In the genomic region with DNA sequence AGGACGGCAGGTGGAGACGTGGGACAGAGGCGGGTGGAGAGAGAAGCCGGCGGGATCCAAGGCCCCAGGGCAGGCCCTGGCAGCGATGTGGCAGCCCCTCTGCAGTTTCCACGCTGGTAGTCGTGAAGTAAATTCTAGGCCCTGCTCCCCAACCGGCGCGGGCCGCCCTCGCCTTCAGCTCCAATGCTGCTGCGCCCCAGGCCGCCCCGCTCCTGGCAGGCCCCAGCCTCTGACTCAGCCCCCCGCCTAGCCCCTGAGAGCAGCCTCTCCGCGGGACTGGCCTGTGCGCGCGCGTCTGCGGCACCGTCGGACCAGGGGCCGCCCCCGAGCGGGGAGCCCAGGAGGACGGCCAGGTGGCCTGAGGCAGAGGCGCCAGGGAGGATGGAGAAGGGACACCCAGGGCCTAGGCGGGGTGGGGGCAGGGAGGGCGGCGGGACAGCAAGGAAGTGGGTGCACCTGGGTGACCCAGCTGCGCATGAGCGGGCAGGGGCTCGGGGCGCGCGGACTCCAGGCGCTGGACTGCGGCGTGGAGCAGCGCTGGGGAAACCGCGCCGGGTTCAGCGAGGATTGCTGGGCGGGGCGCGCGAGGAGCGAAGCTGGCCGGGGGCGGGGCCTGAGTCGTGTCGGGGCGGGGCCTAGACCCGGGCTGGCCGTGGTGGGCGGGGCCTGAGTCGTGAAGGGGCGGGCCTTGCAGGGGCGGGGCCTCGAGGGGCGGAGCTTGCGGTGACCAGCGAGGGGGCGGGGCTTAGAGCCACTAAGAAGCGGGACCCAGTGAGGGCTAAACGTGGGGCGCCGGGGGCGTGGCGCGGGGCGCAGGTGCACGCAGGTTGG, we compare ENCODE assay signal across 1 cellular context.
TF ChIP-seq lines count a peak whose summit lies in the region.

No MANE protein-coding gene starts in this region.

TF ChIP-seq in HepG2, 621 proteins besides CTCF, POLR2A, EP300 and RAD21 (continued from another document and continues in another):
- TF ChIP-seq, protein P1, sequence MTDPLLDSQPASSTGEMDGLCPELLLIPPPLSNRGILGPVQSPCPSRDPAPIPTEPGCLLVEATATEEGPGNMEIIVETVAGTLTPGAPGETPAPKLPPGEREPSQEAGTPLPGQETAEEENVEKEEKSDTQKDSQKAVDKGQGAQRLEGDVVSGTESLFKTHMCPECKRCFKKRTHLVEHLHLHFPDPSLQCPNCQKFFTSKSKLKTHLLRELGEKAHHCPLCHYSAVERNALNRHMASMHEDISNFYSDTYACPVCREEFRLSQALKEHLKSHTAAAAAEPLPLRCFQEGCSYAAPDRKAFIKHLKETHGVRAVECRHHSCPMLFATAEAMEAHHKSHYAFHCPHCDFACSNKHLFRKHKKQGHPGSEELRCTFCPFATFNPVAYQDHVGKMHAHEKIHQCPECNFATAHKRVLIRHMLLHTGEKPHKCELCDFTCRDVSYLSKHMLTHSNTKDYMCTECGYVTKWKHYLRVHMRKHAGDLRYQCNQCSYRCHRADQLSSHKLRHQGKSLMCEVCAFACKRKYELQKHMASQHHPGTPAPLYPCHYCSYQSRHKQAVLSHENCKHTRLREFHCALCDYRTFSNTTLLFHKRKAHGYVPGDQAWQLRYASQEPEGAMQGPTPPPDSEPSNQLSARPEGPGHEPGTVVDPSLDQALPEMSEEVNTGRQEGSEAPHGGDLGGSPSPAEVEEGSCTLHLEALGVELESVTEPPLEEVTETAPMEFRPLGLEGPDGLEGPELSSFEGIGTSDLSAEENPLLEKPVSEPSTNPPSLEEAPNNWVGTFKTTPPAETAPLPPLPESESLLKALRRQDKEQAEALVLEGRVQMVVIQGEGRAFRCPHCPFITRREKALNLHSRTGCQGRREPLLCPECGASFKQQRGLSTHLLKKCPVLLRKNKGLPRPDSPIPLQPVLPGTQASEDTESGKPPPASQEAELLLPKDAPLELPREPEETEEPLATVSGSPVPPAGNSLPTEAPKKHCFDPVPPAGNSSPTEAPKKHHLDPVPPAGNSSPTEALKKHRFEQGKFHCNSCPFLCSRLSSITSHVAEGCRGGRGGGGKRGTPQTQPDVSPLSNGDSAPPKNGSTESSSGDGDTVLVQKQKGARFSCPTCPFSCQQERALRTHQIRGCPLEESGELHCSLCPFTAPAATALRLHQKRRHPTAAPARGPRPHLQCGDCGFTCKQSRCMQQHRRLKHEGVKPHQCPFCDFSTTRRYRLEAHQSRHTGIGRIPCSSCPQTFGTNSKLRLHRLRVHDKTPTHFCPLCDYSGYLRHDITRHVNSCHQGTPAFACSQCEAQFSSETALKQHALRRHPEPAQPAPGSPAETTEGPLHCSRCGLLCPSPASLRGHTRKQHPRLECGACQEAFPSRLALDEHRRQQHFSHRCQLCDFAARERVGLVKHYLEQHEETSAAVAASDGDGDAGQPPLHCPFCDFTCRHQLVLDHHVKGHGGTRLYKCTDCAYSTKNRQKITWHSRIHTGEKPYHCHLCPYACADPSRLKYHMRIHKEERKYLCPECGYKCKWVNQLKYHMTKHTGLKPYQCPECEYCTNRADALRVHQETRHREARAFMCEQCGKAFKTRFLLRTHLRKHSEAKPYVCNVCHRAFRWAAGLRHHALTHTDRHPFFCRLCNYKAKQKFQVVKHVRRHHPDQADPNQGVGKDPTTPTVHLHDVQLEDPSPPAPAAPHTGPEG (CRISPR knock-in tag; IDR thresholded peaks at IDR 0.05) = no peak; the same call in 1 of the 2 replicates
- TF ChIP-seq MED13 (CRISPR knock-in tag; IDR thresholded peaks at IDR 0.05) (no peak), ZNF761 (CRISPR knock-in tag; conservative IDR thresholded peaks at IDR 0.05) (peak; percentile 69; the same call in 1 of the 2 replicates), U2AF2 (IDR thresholded peaks at IDR 0.05; ENCODE audit: low read depth, low read length) (no peak), NR3C1 (CRISPR knock-in tag; IDR thresholded peaks at IDR 0.05) (no peak), SETDB1 (CRISPR knock-in tag; IDR thresholded peaks at IDR 0.05; ENCODE audit: borderline replicate concordance) (no peak), RFXANK (CRISPR knock-in tag; IDR thresholded peaks at IDR 0.05) (no peak), KMT2B (CRISPR knock-in tag; IDR thresholded peaks at IDR 0.05) (peak; percentile 44; the same call in 1 of the 2 replicates), FOXK2 (IDR thresholded peaks at IDR 0.05) (no peak), CENPX (CRISPR knock-in tag; IDR thresholded peaks at IDR 0.05) (no peak), MXI1 (IDR thresholded peaks at IDR 0.05; ENCODE audit: borderline replicate concordance, low read depth, low read length) (peak; percentile 80; the same call in 1 of the 3 replicates), ATM (IDR thresholded peaks at IDR 0.05; ENCODE audit: borderline replicate concordance) (no peak), BRD4 (CRISPR knock-in tag; IDR thresholded peaks at IDR 0.05) (peak; percentile 18), SMYD3 (CRISPR knock-in tag; IDR thresholded peaks at IDR 0.05) (0 out of 2 replicates have a peak, but pooled peaks have one; percentile 52), RFX3 (CRISPR knock-in tag; IDR thresholded peaks at IDR 0.05) (no peak), FOSL2 (CRISPR knock-in tag; IDR thresholded peaks at IDR 0.05) (peak; percentile 64), CC2D1A (CRISPR knock-in tag; IDR thresholded peaks at IDR 0.05) (no peak), FOSL1 (CRISPR knock-in tag; IDR thresholded peaks at IDR 0.05; ENCODE audit: borderline replicate concordance) (no peak), KDM3A (CRISPR knock-in tag; IDR thresholded peaks at IDR 0.05; ENCODE audit: low read depth) (peak; percentile 50; the same call in 1 of the 2 replicates), ZNF326 (CRISPR knock-in tag; IDR thresholded peaks at IDR 0.05; ENCODE audit: borderline replicate concordance) (no peak), ZNF24 (IDR thresholded peaks at IDR 0.05) (no peak), MAFK (conservative IDR thresholded peaks at IDR 0.05 in 1 of 2, IDR thresholded peaks at IDR 0.05 in 1 of 2; ENCODE audit: low read length in 2 of 2) (no peak), NFYB (CRISPR knock-in tag; IDR thresholded peaks at IDR 0.05) (0 out of 2 replicates have a peak, but pooled peaks have one; percentile 12), DNMT1 (CRISPR knock-in tag; IDR thresholded peaks at IDR 0.05) (0 out of 2 replicates have a peak, but pooled peaks have one; percentile 64), ZNF296 (CRISPR knock-in tag; conservative IDR thresholded peaks at IDR 0.05) (0 out of 2 replicates have a peak, but pooled peaks have one; percentile 14), ZKSCAN5 (CRISPR knock-in tag; IDR thresholded peaks at IDR 0.05) (no peak), HOXA9 (CRISPR knock-in tag; IDR thresholded peaks at IDR 0.05; ENCODE audit: borderline replicate concordance) (peak; percentile 92; the same call in 1 of the 2 replicates), NKX3-1 (CRISPR knock-in tag; IDR thresholded peaks at IDR 0.05) (peak; percentile 30), ZC3H13 (CRISPR knock-in tag; IDR thresholded peaks at IDR 0.05) (peak; percentile 88; the same call in 1 of the 2 replicates), PCBP2 (optimal IDR thresholded peaks at IDR 0.05; ENCODE audit: low read depth, low read length, poor library complexity, severe bottlenecking) (no peak), SCMH1 (CRISPR knock-in tag; IDR thresholded peaks at IDR 0.05; ENCODE audit: borderline replicate concordance) (no peak), ZNF234 (CRISPR knock-in tag; conservative IDR thresholded peaks at IDR 0.05) (peak; percentile 99), NAIF1 (CRISPR knock-in tag; IDR thresholded peaks at IDR 0.05; ENCODE audit: borderline replicate concordance) (peak; percentile 83; the same call in 1 of the 2 replicates), ZNF549 (CRISPR knock-in tag; IDR thresholded peaks at IDR 0.05) (no peak), JARID2 (CRISPR knock-in tag; IDR thresholded peaks at IDR 0.05; ENCODE audit: insufficient replicate concordance) (no peak), ZNF557 (CRISPR knock-in tag; IDR thresholded peaks at IDR 0.05) (0 out of 2 replicates have a peak, but pooled peaks have one; percentile 5), RELA (CRISPR knock-in tag; IDR thresholded peaks at IDR 0.05) (no peak), NR2F1 (CRISPR knock-in tag; IDR thresholded peaks at IDR 0.05) (no peak), KLF6 (CRISPR knock-in tag; IDR thresholded peaks at IDR 0.05) (peak; percentile 60), ZNF709 (CRISPR knock-in tag; IDR thresholded peaks at IDR 0.05) (no peak; the same call in 1 of the 2 replicates), NR1H2 (CRISPR knock-in tag; IDR thresholded peaks at IDR 0.05; ENCODE audit: borderline replicate concordance, low read depth) (no peak; the same call in 1 of the 2 replicates), JUN (CRISPR knock-in tag; IDR thresholded peaks at IDR 0.05) (no peak; the same call in 1 of the 2 replicates), ZMAT3 (CRISPR knock-in tag; conservative IDR thresholded peaks at IDR 0.05) (no peak; the same call in none of the 2 replicates), ZSCAN21 (CRISPR knock-in tag; IDR thresholded peaks at IDR 0.05; ENCODE audit: borderline replicate concordance) (peak; percentile 91)
- TF ChIP-seq, protein P2, sequence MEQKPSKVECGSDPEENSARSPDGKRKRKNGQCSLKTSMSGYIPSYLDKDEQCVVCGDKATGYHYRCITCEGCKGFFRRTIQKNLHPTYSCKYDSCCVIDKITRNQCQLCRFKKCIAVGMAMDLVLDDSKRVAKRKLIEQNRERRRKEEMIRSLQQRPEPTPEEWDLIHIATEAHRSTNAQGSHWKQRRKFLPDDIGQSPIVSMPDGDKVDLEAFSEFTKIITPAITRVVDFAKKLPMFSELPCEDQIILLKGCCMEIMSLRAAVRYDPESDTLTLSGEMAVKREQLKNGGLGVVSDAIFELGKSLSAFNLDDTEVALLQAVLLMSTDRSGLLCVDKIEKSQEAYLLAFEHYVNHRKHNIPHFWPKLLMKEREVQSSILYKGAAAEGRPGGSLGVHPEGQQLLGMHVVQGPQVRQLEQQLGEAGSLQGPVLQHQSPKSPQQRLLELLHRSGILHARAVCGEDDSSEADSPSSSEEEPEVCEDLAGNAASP (CRISPR knock-in tag; IDR thresholded peaks at IDR 0.05; ENCODE audit: borderline replicate concordance) = peak; percentile 39; the same call in 1 of the 2 replicates
- TF ChIP-seq, protein P3, sequence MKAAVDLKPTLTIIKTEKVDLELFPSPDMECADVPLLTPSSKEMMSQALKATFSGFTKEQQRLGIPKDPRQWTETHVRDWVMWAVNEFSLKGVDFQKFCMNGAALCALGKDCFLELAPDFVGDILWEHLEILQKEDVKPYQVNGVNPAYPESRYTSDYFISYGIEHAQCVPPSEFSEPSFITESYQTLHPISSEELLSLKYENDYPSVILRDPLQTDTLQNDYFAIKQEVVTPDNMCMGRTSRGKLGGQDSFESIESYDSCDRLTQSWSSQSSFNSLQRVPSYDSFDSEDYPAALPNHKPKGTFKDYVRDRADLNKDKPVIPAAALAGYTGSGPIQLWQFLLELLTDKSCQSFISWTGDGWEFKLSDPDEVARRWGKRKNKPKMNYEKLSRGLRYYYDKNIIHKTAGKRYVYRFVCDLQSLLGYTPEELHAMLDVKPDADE (CRISPR knock-in tag; IDR thresholded peaks at IDR 0.05) = no peak
- TF ChIP-seq, protein P4, sequence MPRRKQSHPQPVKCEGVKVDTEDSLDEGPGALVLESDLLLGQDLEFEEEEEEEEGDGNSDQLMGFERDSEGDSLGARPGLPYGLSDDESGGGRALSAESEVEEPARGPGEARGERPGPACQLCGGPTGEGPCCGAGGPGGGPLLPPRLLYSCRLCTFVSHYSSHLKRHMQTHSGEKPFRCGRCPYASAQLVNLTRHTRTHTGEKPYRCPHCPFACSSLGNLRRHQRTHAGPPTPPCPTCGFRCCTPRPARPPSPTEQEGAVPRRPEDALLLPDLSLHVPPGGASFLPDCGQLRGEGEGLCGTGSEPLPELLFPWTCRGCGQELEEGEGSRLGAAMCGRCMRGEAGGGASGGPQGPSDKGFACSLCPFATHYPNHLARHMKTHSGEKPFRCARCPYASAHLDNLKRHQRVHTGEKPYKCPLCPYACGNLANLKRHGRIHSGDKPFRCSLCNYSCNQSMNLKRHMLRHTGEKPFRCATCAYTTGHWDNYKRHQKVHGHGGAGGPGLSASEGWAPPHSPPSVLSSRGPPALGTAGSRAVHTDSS (CRISPR knock-in tag; conservative IDR thresholded peaks at IDR 0.05) = no peak
- TF ChIP-seq, protein P5, sequence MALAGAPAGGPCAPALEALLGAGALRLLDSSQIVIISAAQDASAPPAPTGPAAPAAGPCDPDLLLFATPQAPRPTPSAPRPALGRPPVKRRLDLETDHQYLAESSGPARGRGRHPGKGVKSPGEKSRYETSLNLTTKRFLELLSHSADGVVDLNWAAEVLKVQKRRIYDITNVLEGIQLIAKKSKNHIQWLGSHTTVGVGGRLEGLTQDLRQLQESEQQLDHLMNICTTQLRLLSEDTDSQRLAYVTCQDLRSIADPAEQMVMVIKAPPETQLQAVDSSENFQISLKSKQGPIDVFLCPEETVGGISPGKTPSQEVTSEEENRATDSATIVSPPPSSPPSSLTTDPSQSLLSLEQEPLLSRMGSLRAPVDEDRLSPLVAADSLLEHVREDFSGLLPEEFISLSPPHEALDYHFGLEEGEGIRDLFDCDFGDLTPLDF (CRISPR knock-in tag; IDR thresholded peaks at IDR 0.05) = peak; percentile 31; the same call in 1 of the 2 replicates
- TF ChIP-seq, protein P6, sequence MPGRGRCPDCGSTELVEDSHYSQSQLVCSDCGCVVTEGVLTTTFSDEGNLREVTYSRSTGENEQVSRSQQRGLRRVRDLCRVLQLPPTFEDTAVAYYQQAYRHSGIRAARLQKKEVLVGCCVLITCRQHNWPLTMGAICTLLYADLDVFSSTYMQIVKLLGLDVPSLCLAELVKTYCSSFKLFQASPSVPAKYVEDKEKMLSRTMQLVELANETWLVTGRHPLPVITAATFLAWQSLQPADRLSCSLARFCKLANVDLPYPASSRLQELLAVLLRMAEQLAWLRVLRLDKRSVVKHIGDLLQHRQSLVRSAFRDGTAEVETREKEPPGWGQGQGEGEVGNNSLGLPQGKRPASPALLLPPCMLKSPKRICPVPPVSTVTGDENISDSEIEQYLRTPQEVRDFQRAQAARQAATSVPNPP (CRISPR knock-in tag; IDR thresholded peaks at IDR 0.05) = peak; percentile 54; the same call in 1 of the 2 replicates
- TF ChIP-seq, protein P7, sequence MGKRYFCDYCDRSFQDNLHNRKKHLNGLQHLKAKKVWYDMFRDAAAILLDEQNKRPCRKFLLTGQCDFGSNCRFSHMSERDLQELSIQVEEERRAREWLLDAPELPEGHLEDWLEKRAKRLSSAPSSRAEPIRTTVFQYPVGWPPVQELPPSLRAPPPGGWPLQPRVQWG (CRISPR knock-in tag; IDR thresholded peaks at IDR 0.05; ENCODE audit: borderline replicate concordance, low read depth) = no peak
- TF ChIP-seq, protein P8, sequence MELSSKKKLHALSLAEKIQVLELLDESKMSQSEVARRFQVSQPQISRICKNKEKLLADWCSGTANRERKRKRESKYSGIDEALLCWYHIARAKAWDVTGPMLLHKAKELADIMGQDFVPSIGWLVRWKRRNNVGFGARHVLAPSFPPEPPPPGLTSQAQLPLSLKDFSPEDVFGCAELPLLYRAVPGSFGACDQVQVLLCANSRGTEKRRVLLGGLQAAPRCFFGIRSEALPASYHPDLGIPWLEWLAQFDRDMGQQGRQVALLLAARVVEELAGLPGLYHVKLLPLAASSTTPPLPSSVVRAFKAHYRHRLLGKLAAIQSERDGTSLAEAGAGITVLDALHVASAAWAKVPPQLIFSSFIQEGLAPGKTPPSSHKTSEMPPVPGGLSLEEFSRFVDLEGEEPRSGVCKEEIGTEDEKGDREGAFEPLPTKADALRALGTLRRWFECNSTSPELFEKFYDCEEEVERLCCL (CRISPR knock-in tag; IDR thresholded peaks at IDR 0.05; ENCODE audit: borderline replicate concordance) = no peak
- TF ChIP-seq, protein P9, sequence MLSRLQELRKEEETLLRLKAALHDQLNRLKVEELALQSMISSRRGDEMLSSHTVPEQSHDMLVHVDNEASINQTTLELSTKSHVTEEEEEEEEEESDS (CRISPR knock-in tag; IDR thresholded peaks at IDR 0.05; ENCODE audit: borderline replicate concordance) = 0 out of 2 replicates have a peak, but pooled peaks have one; percentile 12
